In the genomic region with DNA sequence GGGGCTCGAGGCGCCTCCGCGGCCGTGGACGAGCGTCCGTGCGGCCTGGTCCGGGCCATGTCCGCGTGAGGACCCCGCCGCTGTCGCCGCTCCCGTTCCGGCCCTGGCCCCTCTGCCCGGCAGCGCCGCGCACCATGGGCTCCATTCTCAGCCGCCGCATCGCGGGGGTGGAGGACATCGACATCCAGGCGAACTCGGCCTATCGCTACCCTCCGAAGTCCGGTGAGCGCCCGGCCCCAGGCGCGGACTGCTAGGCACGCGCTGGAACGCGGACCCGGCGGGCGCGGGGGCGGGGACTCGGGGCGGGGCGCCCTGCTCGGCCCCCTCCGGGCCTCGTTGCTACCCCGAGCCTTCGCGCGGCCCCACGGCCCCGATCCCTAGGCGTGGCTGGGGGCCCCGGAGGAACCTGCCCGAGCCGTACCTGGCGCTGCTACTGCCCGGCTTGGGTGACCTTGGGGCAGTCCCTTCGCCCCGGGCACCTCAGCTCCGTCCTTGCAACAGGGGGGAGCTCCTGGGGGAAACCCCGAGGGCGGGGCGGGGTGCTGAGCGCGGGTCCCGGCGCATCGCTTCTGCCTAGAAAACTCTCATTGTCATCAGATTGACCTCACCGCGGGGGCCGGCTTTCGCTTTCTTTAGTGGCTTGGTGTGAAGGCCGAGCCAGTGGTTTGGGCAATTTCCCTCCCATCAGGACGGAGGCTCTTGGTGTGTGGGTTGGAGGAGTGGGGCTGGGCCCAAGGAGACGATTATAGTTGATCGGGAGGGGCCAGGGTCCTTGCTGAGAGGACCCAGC, we compare ENCODE assay signal across 1 cellular context.
TF ChIP-seq lines count a peak whose summit lies in the region.

No MANE protein-coding gene starts in this region.

TF ChIP-seq in HepG2, 621 proteins besides CTCF, POLR2A, EP300 and RAD21 (continued from another document and continues in another):
- TF ChIP-seq, protein P1, sequence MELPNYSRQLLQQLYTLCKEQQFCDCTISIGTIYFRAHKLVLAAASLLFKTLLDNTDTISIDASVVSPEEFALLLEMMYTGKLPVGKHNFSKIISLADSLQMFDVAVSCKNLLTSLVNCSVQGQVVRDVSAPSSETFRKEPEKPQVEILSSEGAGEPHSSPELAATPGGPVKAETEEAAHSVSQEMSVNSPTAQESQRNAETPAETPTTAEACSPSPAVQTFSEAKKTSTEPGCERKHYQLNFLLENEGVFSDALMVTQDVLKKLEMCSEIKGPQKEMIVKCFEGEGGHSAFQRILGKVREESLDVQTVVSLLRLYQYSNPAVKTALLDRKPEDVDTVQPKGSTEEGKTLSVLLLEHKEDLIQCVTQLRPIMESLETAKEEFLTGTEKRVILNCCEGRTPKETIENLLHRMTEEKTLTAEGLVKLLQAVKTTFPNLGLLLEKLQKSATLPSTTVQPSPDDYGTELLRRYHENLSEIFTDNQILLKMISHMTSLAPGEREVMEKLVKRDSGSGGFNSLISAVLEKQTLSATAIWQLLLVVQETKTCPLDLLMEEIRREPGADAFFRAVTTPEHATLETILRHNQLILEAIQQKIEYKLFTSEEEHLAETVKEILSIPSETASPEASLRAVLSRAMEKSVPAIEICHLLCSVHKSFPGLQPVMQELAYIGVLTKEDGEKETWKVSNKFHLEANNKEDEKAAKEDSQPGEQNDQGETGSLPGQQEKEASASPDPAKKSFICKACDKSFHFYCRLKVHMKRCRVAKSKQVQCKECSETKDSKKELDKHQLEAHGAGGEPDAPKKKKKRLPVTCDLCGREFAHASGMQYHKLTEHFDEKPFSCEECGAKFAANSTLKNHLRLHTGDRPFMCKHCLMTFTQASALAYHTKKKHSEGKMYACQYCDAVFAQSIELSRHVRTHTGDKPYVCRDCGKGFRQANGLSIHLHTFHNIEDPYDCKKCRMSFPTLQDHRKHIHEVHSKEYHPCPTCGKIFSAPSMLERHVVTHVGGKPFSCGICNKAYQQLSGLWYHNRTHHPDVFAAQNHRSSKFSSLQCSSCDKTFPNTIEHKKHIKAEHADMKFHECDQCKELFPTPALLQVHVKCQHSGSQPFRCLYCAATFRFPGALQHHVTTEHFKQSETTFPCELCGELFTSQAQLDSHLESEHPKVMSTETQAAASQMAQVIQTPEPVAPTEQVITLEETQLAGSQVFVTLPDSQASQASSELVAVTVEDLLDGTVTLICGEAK (IDR thresholded peaks at IDR 0.05) = no peak
- TF ChIP-seq, protein P1 (CRISPR knock-in tag; IDR thresholded peaks at IDR 0.05) = no peak
- TF ChIP-seq ZNF253 (CRISPR knock-in tag; IDR thresholded peaks at IDR 0.05; ENCODE audit: borderline replicate concordance) (peak; percentile 72; the same call in 1 of the 2 replicates), NCOR1 (IDR thresholded peaks at IDR 0.05; ENCODE audit: borderline replicate concordance, low read length) (no peak), RFXAP (CRISPR knock-in tag; IDR thresholded peaks at IDR 0.05; ENCODE audit: borderline replicate concordance) (peak; percentile 35; the same call in 1 of the 2 replicates), BATF2 (CRISPR knock-in tag; IDR thresholded peaks at IDR 0.05) (no peak), HOXA3 (CRISPR knock-in tag; IDR thresholded peaks at IDR 0.05) (peak; percentile 61; the same call in 1 of the 2 replicates), SMARCC2 (IDR thresholded peaks at IDR 0.05) (no peak), RCOR2 (CRISPR knock-in tag; IDR thresholded peaks at IDR 0.05) (no peak), TFDP1 (CRISPR knock-in tag; IDR thresholded peaks at IDR 0.05; ENCODE audit: borderline replicate concordance) (no peak), ATF5 (CRISPR knock-in tag; IDR thresholded peaks at IDR 0.05; ENCODE audit: low read depth) (no peak), CREB1 (IDR thresholded peaks at IDR 0.05) (no peak), CREB1 (CRISPR knock-in tag; IDR thresholded peaks at IDR 0.05) (no peak), NFIB (CRISPR knock-in tag; IDR thresholded peaks at IDR 0.05; ENCODE audit: borderline replicate concordance) (no peak), ZSCAN25 (CRISPR knock-in tag; IDR thresholded peaks at IDR 0.05) (no peak), HDAC2 (CRISPR knock-in tag; IDR thresholded peaks at IDR 0.05) (peak; percentile 39; the same call in 1 of the 2 replicates), ZIK1 (CRISPR knock-in tag; IDR thresholded peaks at IDR 0.05; ENCODE audit: borderline replicate concordance, low read depth) (peak; percentile 77), POLR2G (IDR thresholded peaks at IDR 0.05; ENCODE audit: low read depth, low read length) (peak; percentile 85), ZNF646 (CRISPR knock-in tag; IDR thresholded peaks at IDR 0.05) (no peak), SRSF4 (IDR thresholded peaks at IDR 0.05; ENCODE audit: low read depth, low read length, poor library complexity, severe bottlenecking) (no peak), SNAPC2 (CRISPR knock-in tag; IDR thresholded peaks at IDR 0.05) (no peak), ZNF17 (CRISPR knock-in tag; IDR thresholded peaks at IDR 0.05) (no peak), ZFYVE20 (CRISPR knock-in tag; IDR thresholded peaks at IDR 0.05; ENCODE audit: borderline replicate concordance, low read depth) (no peak), ZNF550 (CRISPR knock-in tag; IDR thresholded peaks at IDR 0.05; ENCODE audit: borderline replicate concordance) (no peak), PAX8 (CRISPR knock-in tag; IDR thresholded peaks at IDR 0.05; ENCODE audit: borderline replicate concordance) (0 out of 2 replicates have a peak, but pooled peaks have one; percentile 54), JARID2 (CRISPR knock-in tag; IDR thresholded peaks at IDR 0.05; ENCODE audit: insufficient replicate concordance) (no peak), TAF1 (CRISPR knock-in tag; IDR thresholded peaks at IDR 0.05) (peak; percentile 59), NFE2L1 (CRISPR knock-in tag; IDR thresholded peaks at IDR 0.05; ENCODE audit: borderline replicate concordance) (no peak), ZFP36 (IDR thresholded peaks at IDR 0.05; ENCODE audit: borderline replicate concordance, low read depth, low read length, partially characterized antibody) (no peak)
- TF ChIP-seq, protein P2, sequence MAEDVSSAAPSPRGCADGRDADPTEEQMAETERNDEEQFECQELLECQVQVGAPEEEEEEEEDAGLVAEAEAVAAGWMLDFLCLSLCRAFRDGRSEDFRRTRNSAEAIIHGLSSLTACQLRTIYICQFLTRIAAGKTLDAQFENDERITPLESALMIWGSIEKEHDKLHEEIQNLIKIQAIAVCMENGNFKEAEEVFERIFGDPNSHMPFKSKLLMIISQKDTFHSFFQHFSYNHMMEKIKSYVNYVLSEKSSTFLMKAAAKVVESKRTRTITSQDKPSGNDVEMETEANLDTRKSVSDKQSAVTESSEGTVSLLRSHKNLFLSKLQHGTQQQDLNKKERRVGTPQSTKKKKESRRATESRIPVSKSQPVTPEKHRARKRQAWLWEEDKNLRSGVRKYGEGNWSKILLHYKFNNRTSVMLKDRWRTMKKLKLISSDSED (CRISPR knock-in tag; IDR thresholded peaks at IDR 0.05) = peak; percentile 77; the same call in 1 of the 2 replicates
